Comparison of ENCODE assay signal across 1 cellular context in the genomic region with DNA sequence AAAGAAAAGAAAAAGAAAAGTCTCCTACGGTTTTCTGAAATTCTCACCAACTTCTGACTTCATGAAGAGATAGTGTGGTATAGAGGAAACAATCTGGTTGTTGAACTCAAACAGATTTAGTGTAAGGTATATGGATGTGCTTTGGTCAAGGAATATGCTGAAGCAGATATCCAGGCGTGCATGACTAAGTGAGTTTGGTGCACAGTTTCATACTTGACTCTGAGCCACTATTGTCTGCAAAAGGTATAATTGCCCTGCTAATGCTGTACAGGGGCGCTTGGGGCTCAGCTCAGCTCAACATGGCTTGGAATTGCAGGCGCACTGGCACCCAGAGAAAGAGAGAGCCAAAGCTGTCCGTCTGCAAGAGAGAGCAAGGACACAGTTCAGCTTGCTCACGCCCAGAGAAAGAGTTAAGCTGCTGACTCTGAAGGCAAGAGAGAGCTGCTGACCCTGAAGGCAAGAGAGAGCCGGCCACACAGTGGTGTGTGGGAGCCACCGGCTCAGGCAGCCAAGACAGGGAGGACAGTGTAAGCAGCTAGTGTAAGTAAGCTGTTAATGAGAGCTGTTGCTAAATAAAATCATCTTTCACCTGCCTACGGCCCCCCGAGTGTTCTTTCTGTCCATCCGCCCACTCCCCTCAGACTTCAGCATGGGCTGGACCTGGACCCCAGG.
TF ChIP-seq lines count a peak whose summit lies in the region.

No MANE protein-coding gene starts in this region.

TF ChIP-seq in H1, 55 proteins besides CTCF, POLR2A, EP300 and RAD21:
- TF ChIP-seq CREB1 (IDR thresholded peaks at IDR 0.05) (no peak), CHD2 (IDR thresholded peaks at IDR 0.05; ENCODE audit: low read length) (no peak), KDM1A (IDR thresholded peaks at IDR 0.05; ENCODE audit: borderline replicate concordance, low read length) (no peak), CEBPB (IDR thresholded peaks at IDR 0.05; ENCODE audit: low read depth, low read length) (no peak)
